Comparison of ENCODE assay signal across 19 cellular contexts in genomic region chr2:33344230-33344629, GRCh38.
"Had no signal": no experiment of that assay in that cellular context is flagged by ENCODE, and none has a peak within 500 bp of the region (broad histone marks: within the 10 kb centered on the region; RNA-seq: fewer than 3 reads in every experiment).

No MANE protein-coding gene starts in this region.

- H3K27ac ChIP-seq: epithelial cell of prostate, hepatocyte, psoas muscle, skin epidermis, WERI-Rb-1 had no signal

- H3K4me2 ChIP-seq: hepatocyte had no signal

- H3K4me3 ChIP-seq: hepatocyte, mucosa of descending colon, psoas muscle, skin epidermis had no signal

- H3K27me3 Mint-ChIP-seq: type B pancreatic cell had no signal

- H2AFZ ChIP-seq: hepatocyte had no signal

- H3K4me3 Mint-ChIP-seq: activated CD4-positive, alpha-beta memory T cell treated with anti-CD3 and anti-CD28 coated beads, Interleukin-2, amount 10 ng/mL, durations not matched to agents 7 days and 5 days; activated naive CD4-positive, alpha-beta T cell treated with anti-CD3 and anti-CD28 coated beads for 36 hours; activated T-cell treated with anti-CD3 and anti-CD28 coated beads, Interleukin-2, amount 50 U/mL, for 24 hours; endodermal cell; stimulated activated naive CD8-positive, alpha-beta T cell treated with anti-CD3 and anti-CD28 coated beads, Interleukin-15, Interleukin-2, amounts not matched to agents 100 ng/mL and 50 ng/mL, for 24 hours; type B pancreatic cell had no signal

- H3K36me3 Mint-ChIP-seq: naive thymus-derived CD4-positive, alpha-beta T cell had no signal

- DNase-seq: activated CD4-positive, alpha-beta memory T cell treated with anti-CD3 and anti-CD28 coated beads, Interleukin-2, amount 10 ng/mL, durations not matched to agents 7 days and 5 days; activated CD4-positive, alpha-beta T cell treated with anti-CD3 and anti-CD28 coated beads for 1 hour; activated naive CD4-positive, alpha-beta T cell treated with anti-CD3 and anti-CD28 coated beads for 36 hours; activated T-cell treated with anti-CD3 and anti-CD28 coated beads, Interleukin-2, amount 50 U/mL, for 24 hours; dermis blood vessel endothelial cell; endodermal cell; foreskin fibroblast; mesenchymal stem cell; mucosa of descending colon; psoas muscle; right cardiac atrium; WERI-Rb-1 had no signal

- H3K79me2 ChIP-seq: hepatocyte had no signal

- H3K36me3 ChIP-seq: WERI-Rb-1 had no signal

- H3K4me1 Mint-ChIP-seq: endodermal cell had no signal

- H3K27ac Mint-ChIP-seq: activated CD4-positive, alpha-beta memory T cell treated with anti-CD3 and anti-CD28 coated beads, Interleukin-2, amount 10 ng/mL, durations not matched to agents 7 days and 5 days; activated naive CD4-positive, alpha-beta T cell treated with anti-CD3 and anti-CD28 coated beads for 36 hours; activated T-cell treated with anti-CD3 and anti-CD28 coated beads, Interleukin-2, amount 50 U/mL, for 24 hours; activated T-helper 2 cell treated with anti-CD3 and anti-CD28 coated beads, Interferon-gamma antibody, Interleukin-2, Interleukin-4, amounts not matched to agents 10 μg/mL and 5 μg/mL and 100 μg/mL, durations not matched to agents 14 hours and 24 hours and 36 hours; endodermal cell; stimulated activated naive CD8-positive, alpha-beta T cell treated with anti-CD3 and anti-CD28 coated beads, Interleukin-15, Interleukin-2, amounts not matched to agents 100 ng/mL and 50 ng/mL, for 24 hours; type B pancreatic cell had no signal

- H3K27me3 ChIP-seq: hepatocyte had no signal

- ATAC-seq: mucosa of descending colon; naive thymus-derived CD4-positive, alpha-beta T cell; right cardiac atrium had no signal

- H3K4me1 ChIP-seq: psoas muscle had no signal

- H3K9me3 ChIP-seq: mucosa of descending colon, psoas muscle had no signal

- H3K9me3 Mint-ChIP-seq: activated CD4-positive, alpha-beta memory T cell treated with anti-CD3 and anti-CD28 coated beads, Interleukin-2, amount 10 ng/mL, durations not matched to agents 7 days and 5 days; activated naive CD4-positive, alpha-beta T cell treated with anti-CD3 and anti-CD28 coated beads for 36 hours; activated T-cell treated with anti-CD3 and anti-CD28 coated beads, Interleukin-2, amount 50 U/mL, for 24 hours; activated T-helper 2 cell treated with anti-CD3 and anti-CD28 coated beads, Interferon-gamma antibody, Interleukin-2, Interleukin-4, amounts not matched to agents 10 μg/mL and 5 μg/mL and 100 μg/mL, durations not matched to agents 14 hours and 24 hours and 36 hours; endodermal cell; stimulated activated naive CD8-positive, alpha-beta T cell treated with anti-CD3 and anti-CD28 coated beads, Interleukin-15, Interleukin-2, amounts not matched to agents 100 ng/mL and 50 ng/mL, for 24 hours; type B pancreatic cell had no signal
